8 cellular contexts compared by ENCODE assay signal in the genomic region with DNA sequence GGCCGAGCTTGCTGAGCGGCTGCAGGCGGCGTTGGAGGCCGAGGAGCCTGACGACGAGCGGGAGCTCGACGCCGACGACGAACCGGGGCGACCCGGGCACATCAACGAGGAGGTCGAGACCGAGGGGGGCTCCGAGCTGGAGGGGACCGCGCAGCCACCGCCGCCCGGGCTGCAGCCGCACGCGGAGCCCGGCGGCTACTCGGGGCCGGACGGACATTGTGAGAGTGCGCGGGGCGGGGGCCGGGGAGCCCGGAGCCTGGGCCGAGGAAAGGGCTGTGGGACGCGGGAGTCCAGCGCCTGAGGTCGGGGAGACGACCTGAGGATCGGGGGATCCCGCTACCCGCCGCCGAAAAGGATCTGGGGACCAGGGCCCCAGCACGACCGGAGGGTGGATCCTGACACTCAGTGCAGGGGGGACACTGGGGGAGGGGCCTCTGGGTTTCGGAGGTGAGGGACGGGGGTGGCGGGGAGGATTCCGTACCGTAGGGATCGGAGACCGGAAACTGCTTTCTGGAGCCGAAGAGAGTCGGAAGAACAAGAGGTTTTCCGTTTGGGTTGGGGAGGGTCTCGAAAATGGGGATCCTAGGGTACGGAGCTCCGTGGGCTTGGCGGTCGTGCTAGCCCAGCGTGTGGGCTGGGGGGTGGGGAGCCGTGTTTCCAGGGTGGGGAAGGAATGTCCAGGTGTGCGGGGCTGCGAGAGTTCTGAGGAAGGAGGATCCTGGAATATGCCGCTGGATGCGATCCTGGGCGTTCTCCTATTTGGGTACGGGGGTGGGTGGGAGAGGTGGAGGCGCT. TPM values are rescaled to one million over a fixed set of nuclear protein-coding genes. Genes with fewer than 3 reads are reported as not detected.
DNase-seq lines count a peak whose midpoint lies in the region; FAIRE-seq and TF ChIP-seq lines count a peak whose summit lies in the region.

No MANE protein-coding gene starts in this region.

- H3K9me3 Mint-ChIP-seq in astrocyte (ENCODE audit: unreplicated experiment) = no peaks in the 10 kb centered on the region

- peak overlapping the region; percentile 98 for H3K27ac ChIP-seq in astrocyte (ENCODE audit: low read depth, low read length)
- H3K27ac ChIP-seq in smooth muscle cell (ENCODE audit: low read depth) = peak overlapping the region; percentile 97

- no peaks in the 10 kb centered on the region for H3K27me3 ChIP-seq in astrocyte (ENCODE audit: insufficient read depth, low read length)
- no peaks in the 10 kb centered on the region for H3K27me3 ChIP-seq in iPS-15b (ENCODE audit: control insufficient read depth, insufficient read depth, low read length)
- H3K27me3 ChIP-seq in smooth muscle cell (ENCODE audit: low read depth) = no peaks in the 10 kb centered on the region

- H3K79me2 ChIP-seq in astrocyte (ENCODE audit: insufficient read depth, low read length) (peaks cover 60% of the 10 kb centered on the region), smooth muscle cell (ENCODE audit: low read depth) (peaks cover 54% of the 10 kb centered on the region)

- H3K4me3 ChIP-seq in astrocyte (ENCODE audit: insufficient read depth, low read depth, low read length) (peak overlapping the region; percentile 87), iPS-15b (ENCODE audit: low read depth, low read length) (peak overlapping the region; percentile 87), smooth muscle cell (peak overlapping the region; percentile 66)

- no peaks in the 10 kb centered on the region for H3K9me3 ChIP-seq in astrocyte (ENCODE audit: insufficient read depth, low read depth, low read length)
- no peaks in the 10 kb centered on the region for H3K9me3 ChIP-seq in iPS-15b (ENCODE audit: control insufficient read depth, insufficient read depth, low read length)
- H3K9me3 ChIP-seq in smooth muscle cell (replicated peaks; ENCODE audit: low read depth) = no peaks in the 10 kb centered on the region

- H2AFZ ChIP-seq in astrocyte (ENCODE audit: low read depth, low read length) = peak overlapping the region; percentile 54
- H2AFZ ChIP-seq in smooth muscle cell (ENCODE audit: low read depth) = no peak overlapping the region

- peak overlapping the region; percentile 88 for H3K4me3 Mint-ChIP-seq in astrocyte (ENCODE audit: unreplicated experiment)

- H3K4me1 ChIP-seq in astrocyte (ENCODE audit: insufficient read depth, low read length) = peaks cover 27% of the 10 kb centered on the region
- peaks cover 3% of the 10 kb centered on the region for H3K4me1 ChIP-seq in iPS-15b (ENCODE audit: control insufficient read depth, insufficient read depth, low read length)
- H3K4me1 ChIP-seq in smooth muscle cell (ENCODE audit: low read depth) = peaks cover 15% of the 10 kb centered on the region

- H3K27me3 Mint-ChIP-seq in astrocyte (ENCODE audit: low read depth, unreplicated experiment) = no peaks in the 10 kb centered on the region

- peak overlapping the region; percentile 99 for H3K27ac Mint-ChIP-seq in astrocyte (ENCODE audit: unreplicated experiment)

- peaks cover 7% of the 10 kb centered on the region for H3K36me3 Mint-ChIP-seq in astrocyte (ENCODE audit: low read depth, unreplicated experiment)

- H3K4me2 ChIP-seq in astrocyte (ENCODE audit: low read length) = peak overlapping the region; percentile 99
- peak overlapping the region; percentile 96 for H3K4me2 ChIP-seq in smooth muscle cell

- H4K20me1 ChIP-seq in astrocyte (ENCODE audit: insufficient read depth, low read length) (peaks cover 40% of the 10 kb centered on the region), smooth muscle cell (ENCODE audit: low read depth) (peaks cover 38% of the 10 kb centered on the region)

- no peak for FAIRE-seq in astrocyte (lab: Jason Lieb, UNC)

- H3K9ac ChIP-seq in astrocyte (ENCODE audit: low read length) (peak overlapping the region; percentile 99), iPS-15b (ENCODE audit: low read depth, low read length) (peak overlapping the region; percentile 96), smooth muscle cell (ENCODE audit: low read depth) (peak overlapping the region; percentile 96)

- peaks cover 35% of the 10 kb centered on the region for H3K36me3 ChIP-seq in astrocyte (ENCODE audit: insufficient read depth, low read length)
- peaks cover 22% of the 10 kb centered on the region for H3K36me3 ChIP-seq in iPS-15b (ENCODE audit: control insufficient read depth, insufficient read depth, low read length)
- peaks cover 13% of the 10 kb centered on the region for H3K36me3 ChIP-seq in smooth muscle cell (ENCODE audit: low read depth)

- H3F3A ChIP-seq in smooth muscle cell (ENCODE audit: low read depth) = no peaks in the 10 kb centered on the region

- DNase-seq in D341Med (ENCODE audit: low spot score) (peak; percentile 55), HK-2 (ENCODE audit: unreplicated experiment) (peak; percentile 62), SW480 (ENCODE audit: low spot score) (peak; percentile 52), astrocyte (ENCODE audit: low read depth) (peak; percentile 8), smooth muscle cell (lab: John Stamatoyannopoulos, UW; ENCODE audit: unreplicated experiment) (peak; percentile 57), T1000 (lab: John Stamatoyannopoulos, UW) (no peak), AML-193 (lab: John Stamatoyannopoulos, UW) (no peak)

- TF ChIP-seq CTCF in astrocyte (IDR thresholded peaks at IDR 0.05; ENCODE audit: insufficient read depth, low read depth, low read length) = no peak
- no peak for TF ChIP-seq CTCF in smooth muscle cell (IDR thresholded peaks at IDR 0.05; ENCODE audit: borderline replicate concordance, insufficient read depth, poor library complexity, severe bottlenecking)

- WGBS in smooth muscle cell (ENCODE audit: low lambda C conversion rate) = 0% methylated on average over 32 of the region's 75 CpGs

- peaks cover 21% of the 10 kb centered on the region for H3K4me1 Mint-ChIP-seq in astrocyte (ENCODE audit: low read depth, unreplicated experiment)

RNA-seq across cellular contexts. Expression of gene HNRNPUL1, which starts 0.6 kb away (rescaled TPM):
- 164 and 174 TPM in 2 replicates for total RNA-seq in astrocyte
- 78.6 and 101 TPM in 2 replicates for total RNA-seq in smooth muscle cell
- 121 and 125 TPM in 2 replicates for polyA plus RNA-seq in smooth muscle cell

RNA-seq across cellular contexts. Expression of gene CCDC97, which starts 45.2 kb away (rescaled TPM):
- total RNA-seq in astrocyte (15.2 and 18.1 TPM in 2 replicates), smooth muscle cell (3.0 and 7.5 TPM in 2 replicates)
- 15.3 and 18.2 TPM in 2 replicates for polyA plus RNA-seq in smooth muscle cell

RNA-seq across cellular contexts. Expression of gene AXL, which starts 45.8 kb away (rescaled TPM):
- total RNA-seq in astrocyte (134 and 156 TPM in 2 replicates), smooth muscle cell (71.2 and 76.8 TPM in 2 replicates)
- polyA plus RNA-seq in smooth muscle cell = 16.9 and 27.0 TPM in 2 replicates

Comparison
In these comparisons a context has a peak if more than half of its experiments do, and no peak if none do; other contexts are left out.
1. DNase-seq: peak in D341Med (single experiment), HK-2 (single experiment), SW480 (single experiment), astrocyte (single experiment) and smooth muscle cell (single experiment); none in T1000 (single experiment) and AML-193 (0 of 2).
2. Peak in every context shown above with its lines, with median percentiles within 50 percentile points of each other: H3K4me3 ChIP-seq and H3K9ac ChIP-seq.